Comparison of ENCODE assay signal across 8 cellular contexts in the genomic region with DNA sequence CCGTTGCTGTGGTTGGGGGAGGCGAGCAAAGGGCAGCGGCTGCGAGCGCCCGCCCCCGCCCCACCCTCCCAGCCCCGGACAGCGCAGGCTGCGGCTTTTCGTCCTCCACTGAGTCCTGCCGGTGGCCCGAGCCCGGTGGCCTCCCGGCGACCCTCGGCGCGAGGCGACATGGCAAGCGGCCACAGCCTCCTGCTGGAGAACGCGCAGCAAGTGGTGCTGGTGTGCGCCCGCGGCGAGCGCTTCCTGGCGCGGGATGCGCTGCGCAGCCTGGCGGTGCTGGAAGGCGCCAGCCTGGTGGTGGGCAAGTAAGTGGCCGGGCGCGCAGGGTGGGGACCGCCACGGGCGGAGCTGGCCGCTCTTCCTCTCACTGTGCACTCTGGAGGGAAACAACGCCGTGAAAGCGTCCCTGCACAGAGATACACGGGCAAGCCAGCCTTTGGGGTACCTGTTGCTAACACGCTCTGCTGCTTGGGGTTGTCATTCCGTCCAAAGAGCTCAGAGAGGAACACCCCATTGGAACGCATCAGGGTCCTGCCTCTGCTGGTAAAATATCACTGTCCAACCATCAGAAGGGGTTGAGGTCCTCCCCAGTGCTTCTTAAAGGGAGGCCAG. TPM values are rescaled to one million over a fixed set of nuclear protein-coding genes. Genes with fewer than 3 reads are reported as not detected.
DNase-seq lines count a peak whose midpoint lies in the region; ATAC-seq lines count a peak whose summit lies in the region.

A gene with protein sequence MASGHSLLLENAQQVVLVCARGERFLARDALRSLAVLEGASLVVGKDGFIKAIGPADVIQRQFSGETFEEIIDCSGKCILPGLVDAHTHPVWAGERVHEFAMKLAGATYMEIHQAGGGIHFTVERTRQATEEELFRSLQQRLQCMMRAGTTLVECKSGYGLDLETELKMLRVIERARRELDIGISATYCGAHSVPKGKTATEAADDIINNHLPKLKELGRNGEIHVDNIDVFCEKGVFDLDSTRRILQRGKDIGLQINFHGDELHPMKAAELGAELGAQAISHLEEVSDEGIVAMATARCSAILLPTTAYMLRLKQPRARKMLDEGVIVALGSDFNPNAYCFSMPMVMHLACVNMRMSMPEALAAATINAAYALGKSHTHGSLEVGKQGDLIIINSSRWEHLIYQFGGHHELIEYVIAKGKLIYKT (plus strand): TSS at position 101 of the 612 bp plus-strand sequence. CDS start 68 bp downstream, at position 169.

- H3K36me3 ChIP-seq in skeletal muscle tissue (ENCODE audit: control insufficient read depth in 3 of 3, insufficient read depth in 3 of 3, low read length in 3 of 3), result no peaks in the 10 kb centered on the region

- H3K27me3 ChIP-seq in skeletal muscle tissue (ENCODE audit: control insufficient read depth in 3 of 3, insufficient read depth in 3 of 3, low read length in 3 of 3), result no peaks in the 10 kb centered on the region

- H3K4me3 ChIP-seq in iPS-11a (ENCODE audit: low read depth, low read length) (peak within 1 kb of the TSS; percentile 81), skeletal muscle tissue (ENCODE audit: low read length in 3 of 3) (peak within 1 kb of the TSS; percentile 92 to 97 (median 92))

- ATAC-seq in GM21529 (IDR thresholded peaks at IDR 0.05; ENCODE audit: unreplicated experiment), result peak; percentile 61

- H3K9me3 ChIP-seq in skeletal muscle tissue (ENCODE audit: control insufficient read depth in 3 of 3, low read length in 3 of 3), result no peaks in the 10 kb centered on the region

- peak within 1 kb of the TSS; percentile 77 to 88 (median 83) for H3K9ac ChIP-seq in skeletal muscle tissue (ENCODE audit: low read depth in 1 of 3, low read length in 3 of 3)

- peak; percentile 80 for DNase-seq in Daoy (ENCODE audit: low read depth)
- DNase-seq in HuH-7.5 (ENCODE audit: low spot score), result peak; percentile 56
- DNase-seq in T-helper 2 cell, result peak; percentile 28 to 76 (median 49)
- DNase-seq in astrocyte of the hippocampus (ENCODE audit: low read depth, low spot score), result peak; percentile 83
- no peak for DNase-seq in DMS79 (lab: John Stamatoyannopoulos, UW)

- H3K27ac ChIP-seq in skeletal muscle tissue (ENCODE audit: low read depth, low read length), result peak within 1 kb of the TSS; percentile 69

- peaks cover 6 to 9% (median 6%) of the 10 kb centered on the region in 3 donors for H3K4me1 ChIP-seq in skeletal muscle tissue (ENCODE audit: control insufficient read depth in 3 of 3, insufficient read depth in 3 of 3, low read length in 3 of 3)

RNA-seq across cellular contexts. Expression of the gene that starts here (rescaled TPM):
- 0.11 and 0.98 TPM in 2 replicates for total RNA-seq in Daoy (2014; rRNA removed; shearing (Covaris generic))
- under 0.01 TPM for total RNA-seq in skeletal muscle tissue

Comparison
In these comparisons a context has a peak if more than half of its experiments do, and no peak if none do; other contexts are left out.
1. Peak in DNase-seq in Daoy; RNA of the gene not detected or under 1 TPM.